ENCODE assay signal across 19 cellular contexts in the genomic region with DNA sequence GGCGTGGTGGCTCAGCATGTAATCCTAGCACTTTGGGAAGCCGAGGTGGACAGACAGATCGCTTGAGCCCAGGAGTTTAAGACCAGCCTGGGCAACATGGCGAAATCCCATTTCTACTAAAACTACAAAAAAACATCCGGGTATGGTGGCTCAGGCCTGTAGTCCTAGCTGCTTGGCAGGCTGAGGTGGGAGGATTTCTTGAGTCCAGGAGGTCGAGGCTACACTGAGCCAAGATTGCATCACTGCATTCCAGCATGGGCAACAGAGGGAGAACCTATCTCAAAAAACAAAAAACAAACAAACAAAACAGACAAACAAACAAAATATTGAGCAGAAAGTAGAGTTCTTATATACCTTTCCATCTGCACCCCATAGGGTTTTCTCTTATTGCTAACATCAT. TPM values are rescaled to one million over a fixed set of nuclear protein-coding genes. Genes with fewer than 3 reads are reported as not detected.
DNase-seq lines count a peak whose midpoint lies in the region; ATAC-seq, FAIRE-seq and TF ChIP-seq lines count a peak whose summit lies in the region.
"Had no signal": no experiment of that assay in that cellular context is flagged by ENCODE, and none has a peak within 500 bp of the region (broad histone marks: within the 10 kb centered on the region; RNA-seq: fewer than 3 reads in every experiment).

No MANE protein-coding gene starts in this region.

- no peak overlapping the region; the same call in 1 of the 2 replicates for H2AK5ac ChIP-seq in IMR-90 (ENCODE audit: low read depth, low read length)

- TF ChIP-seq CTCF in IMR-90 (conservative IDR thresholded peaks at IDR 0.05; ENCODE audit: low read depth, low read length) (no peak), K562 (IDR thresholded peaks at IDR 0.05 in 2 of 3, conservative IDR thresholded peaks at IDR 0.05 in 1 of 3; ENCODE audit: insufficient read depth in 2 of 3, low read depth in 1 of 3, low read length in 3 of 3) (no peak), HepG2 (CRISPR knock-in tag; IDR thresholded peaks at IDR 0.05) (no peak), ovary (IDR thresholded peaks at IDR 0.05) (no peak)

- no peak for ATAC-seq in IMR-90 (ENCODE audit: low read depth)
- ATAC-seq in K562: no peak; the same call in 2 of the 3 replicates
- peak; percentile 60 for ATAC-seq in HepG2
- ATAC-seq in HG03521 (IDR thresholded peaks at IDR 0.05; ENCODE audit: unreplicated experiment): no peak
- ATAC-seq: A549, HCT116 had no signal

- FAIRE-seq in K562 (lab: Jason Lieb, UNC): no peak
- no peak for FAIRE-seq in HepG2 (lab: Jason Lieb, UNC)
- FAIRE-seq: G401.6, GM12892 had no signal

- H3K4me2 ChIP-seq in IMR-90 (ENCODE audit: low read depth, low read length) (no peak overlapping the region), K562 (ENCODE audit: insufficient read depth, low read length) (no peak overlapping the region), HepG2 (ENCODE audit: low read depth, low read length) (0 out of 2 replicates have a peak overlapping the region, but pooled peaks have one; percentile 4)
- H3K4me2 ChIP-seq: A549 had no signal

- H3K9me1 ChIP-seq in IMR-90 (ENCODE audit: insufficient read depth, low read length) (no peaks in the 10 kb centered on the region), K562 (ENCODE audit: control insufficient read depth, insufficient read depth, low read length) (no peaks in the 10 kb centered on the region)

- H3K23ac ChIP-seq in IMR-90 (ENCODE audit: low read depth, low read length): no peak overlapping the region

- no peaks in the 10 kb centered on the region for H3K4me1 ChIP-seq in IMR-90 (ENCODE audit: control insufficient read depth, insufficient read depth, low read length)
- no peaks in the 10 kb centered on the region; a peak in 1 of 5 replicates for H3K4me1 ChIP-seq in K562 (replicated peaks in 1 of 2; ENCODE audit: control insufficient read depth in 2 of 2, insufficient read depth in 2 of 2, low read length in 2 of 2)
- H3K4me1 ChIP-seq in HepG2 (ENCODE audit: insufficient read depth, low read length): peaks cover 22% of the 10 kb centered on the region
- H3K4me1 ChIP-seq in ovary (ENCODE audit: insufficient read depth): no peaks in the 10 kb centered on the region
- H3K4me1 ChIP-seq: A549, Caco-2 had no signal

- in situ Hi-C loops in IMR-90 (cut with MboI; ENCODE audit: low sequenced_read_pairs): no loop called here
- in situ Hi-C loops in K562 (cut with MboI): no loop called here
- in situ Hi-C loops in HepG2 (cut with HindIII; ENCODE audit: extremely low pct_ligation_motif_present, low pct_unique_long_range_greater_than_20kb): no loop called here

- TF ChIP-seq RAD21 in IMR-90 (IDR thresholded peaks at IDR 0.05; ENCODE audit: low read length): no peak
- no peak for TF ChIP-seq RAD21 in K562 (CRISPR knock-in tag; conservative IDR thresholded peaks at IDR 0.05 in 1 of 2, IDR thresholded peaks at IDR 0.05 in 1 of 2)
- no peak for TF ChIP-seq RAD21 in HepG2 (CRISPR knock-in tag; IDR thresholded peaks at IDR 0.05)

- no peak overlapping the region for H3K14ac ChIP-seq in IMR-90 (replicated peaks; ENCODE audit: low read depth, low read length)

- no peak overlapping the region for H2BK20ac ChIP-seq in IMR-90 (ENCODE audit: low read depth, low read length)

- H4K8ac ChIP-seq in IMR-90 (ENCODE audit: low read depth in 2 of 2, low read length in 2 of 2): no peak overlapping the region

- DNase-seq in IMR-90 (no peak), K562 (ENCODE audit: extremely low read depth in 1 of 4, low spot score in 3 of 4) (no peak), HepG2 (ENCODE audit: low spot score) (no peak), NCI-H2171 (lab: John Stamatoyannopoulos, UW) (no peak), NAMALWA (ENCODE audit: low spot score) (no peak), ovary (no peak)
- DNase-seq: 8988T; C1 segment of cervical spinal cord; Caco-2; CD4-positive, alpha-beta memory T cell; DMS153; DND-41; H9 had no signal

- H3K79me2 ChIP-seq in K562 (ENCODE audit: control insufficient read depth, insufficient read depth, low read length) (no peaks in the 10 kb centered on the region), HepG2 (ENCODE audit: insufficient read depth, low read length) (no peaks in the 10 kb centered on the region)

- no peaks in the 10 kb centered on the region for H3K9me3 ChIP-seq in IMR-90 (ENCODE audit: control insufficient read depth, insufficient read depth, low read length)
- H3K9me3 ChIP-seq in K562 (replicated peaks; ENCODE audit: control insufficient read depth, insufficient read depth, low read depth, low read length): no peaks in the 10 kb centered on the region
- no peaks in the 10 kb centered on the region for H3K9me3 ChIP-seq in HepG2 (ENCODE audit: low read length)
- H3K9me3 ChIP-seq in ovary: no peaks in the 10 kb centered on the region
- H3K9me3 ChIP-seq: A549, Caco-2 had no signal

- H3K4me3 ChIP-seq in IMR-90 (ENCODE audit: insufficient read depth, low read depth, low read length) (no peak overlapping the region), K562 (no peak overlapping the region), HepG2 (replicated peaks in 1 of 3; ENCODE audit: insufficient read depth in 1 of 3, low read depth in 2 of 3, low read length in 3 of 3) (no peak overlapping the region), ovary (no peak overlapping the region)
- H3K4me3 ChIP-seq: A549 had no signal

- H3K79me1 ChIP-seq in IMR-90 (ENCODE audit: low read depth in 1 of 2, low read length in 2 of 2): no peaks in the 10 kb centered on the region

- H3K9ac ChIP-seq in IMR-90 (ENCODE audit: low read depth, low read length) (no peak overlapping the region), K562 (ENCODE audit: insufficient read depth in 1 of 2, low read depth in 2 of 2, low read length in 2 of 2) (no peak overlapping the region), HepG2 (ENCODE audit: insufficient read depth, low read depth, low read length) (no peak overlapping the region)

- CTCF ChIA-PET in IMR-90 (lab: Yijun Ruan, JAX) (no interaction called here), K562 (lab: Yijun Ruan, JAX; ENCODE audit: low intra/inter-chr PET ratio) (no interaction called here), HepG2 (lab: Yijun Ruan, JAX; ENCODE audit: low intra/inter-chr PET ratio, low total read pairs) (no interaction called here)

- no peak overlapping the region for H3K18ac ChIP-seq in IMR-90 (ENCODE audit: low read depth, low read length)

- no TSS peak for BruUV-seq in IMR-90 (replicated peaks; lab: Mats Ljungman, UMichigan)
- no TSS peak for BruUV-seq in K562 (replicated peaks; lab: Mats Ljungman, UMichigan)
- no TSS peak for BruUV-seq in HepG2 (replicated peaks; lab: Mats Ljungman, UMichigan)

- H2AK9ac ChIP-seq in IMR-90 (replicated peaks; ENCODE audit: low read depth, low read length, poor library complexity): no peak overlapping the region

- WGBS in IMR-90 (ENCODE audit: extremely low coverage in 2 of 2, insufficient read length in 1 of 2), 2 experiments: no CpG with 5 or more reads among the region's 6 CpGs
- WGBS in K562 (ENCODE audit: insufficient coverage, low coverage, missing lambda C conversion rate): 27% methylated on average over 3 of the region's 6 CpGs
- WGBS in HepG2 (ENCODE audit: low lambda C conversion rate): 46% methylated on average over 6 of the region's 6 CpGs
- 73 to 84% (median 83%) methylated on average over 6 of the region's 6 CpGs for WGBS in ovary, 3 donors

- H4K5ac ChIP-seq in IMR-90 (ENCODE audit: low read depth, low read length): no peak overlapping the region

- POLR2A ChIA-PET in IMR-90 (lab: Charles Lee; ENCODE audit: unreplicated experiment): no interaction called here
- POLR2A ChIA-PET in K562 (lab: Yijun Ruan, JAX): interaction anchor here (1.0 kb wide), 1 partner anchor 14 kb away, joined by 3 read pairs; no protein-coding TSS in a partner anchor
- POLR2A ChIA-PET in HepG2 (lab: Yijun Ruan, JAX): interaction anchor here (0.6 to 3.2 kb wide), 3 partner anchors 9 to 41 kb away, joined by 3 to 15 read pairs (median 6); partner anchors contain the start of genes MIPOL1 and SLC25A21

- no peak for TF ChIP-seq EP300 in K562 (IDR thresholded peaks at IDR 0.05; ENCODE audit: low read length)
- TF ChIP-seq EP300 in HepG2 (IDR thresholded peaks at IDR 0.05; ENCODE audit: low read depth in 2 of 2, low read length in 2 of 2): no peak
- no peak for TF ChIP-seq EP300 in HepG2 (CRISPR knock-in tag; IDR thresholded peaks at IDR 0.05; ENCODE audit: borderline replicate concordance)
- TF ChIP-seq EP300 in ovary (IDR thresholded peaks at IDR 0.05): no peak

- dilution Hi-C loops in IMR-90 (cut with HindIII; ENCODE audit: low sequenced_read_pairs, unreplicated experiment): no loop called here

- no peak overlapping the region for H2BK15ac ChIP-seq in IMR-90 (ENCODE audit: low read depth, low read length)

- H4K20me1 ChIP-seq in IMR-90 (ENCODE audit: insufficient read depth, low read length) (no peaks in the 10 kb centered on the region), K562 (replicated peaks; ENCODE audit: control insufficient read depth, insufficient read depth, low read length) (no peaks in the 10 kb centered on the region), HepG2 (ENCODE audit: insufficient read depth, low read length) (no peaks in the 10 kb centered on the region)

- H2AFZ ChIP-seq in IMR-90 (replicated peaks; ENCODE audit: low read length, poor library complexity): no peak overlapping the region
- H2AFZ ChIP-seq in K562 (ENCODE audit: low read depth, low read length): no peak overlapping the region
- no peak overlapping the region for H2AFZ ChIP-seq in HepG2 (ENCODE audit: low read length)

- no peak overlapping the region for H2BK5ac ChIP-seq in IMR-90 (ENCODE audit: low read depth, low read length, poor library complexity, severe bottlenecking)

- no peak overlapping the region for H3K56ac ChIP-seq in IMR-90 (ENCODE audit: extremely low read depth, insufficient read depth, low read length)

- no peak overlapping the region for H4K91ac ChIP-seq in IMR-90 (ENCODE audit: insufficient read depth, low read depth, low read length)

- TF ChIP-seq POLR2A in IMR-90 (IDR thresholded peaks at IDR 0.05; ENCODE audit: low read depth, low read length): no peak
- TF ChIP-seq POLR2A in K562 (conservative IDR thresholded peaks at IDR 0.05): no peak
- TF ChIP-seq POLR2A in HepG2 (IDR thresholded peaks at IDR 0.05; ENCODE audit: insufficient read depth in 1 of 2, low read depth in 2 of 2, low read length in 2 of 2): no peak
- no peak for TF ChIP-seq POLR2A in ovary (IDR thresholded peaks at IDR 0.05)

- no peak overlapping the region for H2BK120ac ChIP-seq in IMR-90 (ENCODE audit: low read depth, low read length)

- no peak overlapping the region; the same call in 1 of the 2 replicates for H3K4ac ChIP-seq in IMR-90 (ENCODE audit: low read depth, low read length)

- H3K27me3 ChIP-seq in IMR-90 (ENCODE audit: control insufficient read depth, insufficient read depth, low read length): no peaks in the 10 kb centered on the region
- H3K27me3 ChIP-seq in K562 (ENCODE audit: control insufficient read depth in 2 of 2, insufficient read depth in 2 of 2, low read length in 2 of 2): no peaks in the 10 kb centered on the region
- peaks cover 0 to 2% of the 10 kb centered on the region in 2 experiments; a peak in 1 of 5 replicates for H3K27me3 ChIP-seq in HepG2 (ENCODE audit: control insufficient read depth in 1 of 2, insufficient read depth in 2 of 2, low read length in 2 of 2)
- no peaks in the 10 kb centered on the region for H3K27me3 ChIP-seq in ovary

- H3K36me3 ChIP-seq in IMR-90 (ENCODE audit: control insufficient read depth, insufficient read depth, low read length): no peaks in the 10 kb centered on the region
- H3K36me3 ChIP-seq in K562 (ENCODE audit: control insufficient read depth, insufficient read depth, low read length): no peaks in the 10 kb centered on the region
- no peaks in the 10 kb centered on the region for H3K36me3 ChIP-seq in HepG2 (replicated peaks in 1 of 2; ENCODE audit: control insufficient read depth in 1 of 2, insufficient read depth in 2 of 2, low read length in 2 of 2)
- no peaks in the 10 kb centered on the region for H3K36me3 ChIP-seq in ovary

- intact Hi-C loops in IMR-90 (cut with micrococcal nuclease): no loop called here
- intact Hi-C loops in K562 (cut with micrococcal nuclease): no loop called here
- intact Hi-C loops in HepG2 (cut with micrococcal nuclease; ENCODE audit: unreplicated experiment): loop anchor here (5.0 kb wide), 1 partner anchor 51 kb away; no protein-coding TSS in a partner anchor
- intact Hi-C loops in ovary (cut with DNase I): no loop called here

- H3K27ac ChIP-seq in IMR-90 (ENCODE audit: insufficient read depth, low read length) (no peak overlapping the region), K562 (ENCODE audit: extremely low read depth, low read depth, low read length) (no peak overlapping the region), HepG2 (ENCODE audit: extremely low read length, insufficient read depth, low read length) (no peak overlapping the region), ovary (no peak overlapping the region)
- H3K27ac ChIP-seq: A549 had no signal

RNA-seq across cellular contexts. Expression of gene SLC25A21, which starts 9.0 kb away (rescaled TPM):
- total RNA-seq in IMR-90 (2012; rRNA removed): 0.90 and 2.5 TPM in 2 replicates
- 0.49 and 0.62 TPM in 2 replicates for polyA plus RNA-seq in IMR-90 (2012; rRNA removed)
- polyA plus RNA-seq in IMR-90 (2012; cell fraction: cytosol; rRNA removed): 0.21 TPM in 2 replicates
- polyA plus RNA-seq in IMR-90 (2012; cell fraction: nucleus; rRNA removed; ENCODE audit: low replicate concordance): 0.04 and 0.58 TPM in 2 replicates
- 13.3 and 20.2 TPM in 2 replicates for total RNA-seq in K562 (2011; cell fraction: chromatin; rRNA removed; ENCODE audit: low replicate concordance)
- total RNA-seq in K562 (2011; cell fraction: nucleolus; rRNA removed): 10.0 and 13.8 TPM in 2 replicates
- 19.4 and 20.5 TPM in 2 replicates for total RNA-seq in K562 (2011; cell fraction: nucleoplasm; rRNA removed)
- 21.6 and 25.8 TPM in 2 replicates for total RNA-seq in K562 (2014; rRNA removed)
- total RNA-seq in K562 (2014; rRNA removed; fragmentation: Illumina TruSeq; extraction: Trizol): 40.8 and 44.8 TPM in 2 replicates
- 34.8 and 46.9 TPM in 2 replicates for total RNA-seq in K562 (2015; rRNA removed; fragmentation: Illumina TruSeq; extraction: Trizol)
- total RNA-seq in K562 (2021): 25.1 and 28.7 TPM in 2 replicates
- polyA plus RNA-seq in K562 (2011; rRNA removed): 9.3 and 15.2 TPM in 2 replicates
- 4.5 and 5.1 TPM in 2 replicates for polyA plus RNA-seq in K562 (2011; cell fraction: cytosol; rRNA removed)
- polyA plus RNA-seq in K562 (2011; cell fraction: nucleus; rRNA removed): 4.8 and 6.0 TPM in 2 replicates
- polyA plus RNA-seq in K562 (2012): 20.9 and 25.7 TPM in 2 replicates
- 20.1 and 21.5 TPM in 2 replicates for polyA plus RNA-seq in K562 (2014; fragmentation: Illumina TruSeq; extraction: Trizol)
- 10 to 100 TPM; 44.6 to 46.7 TPM for polyA plus RNA-seq in K562 (2014; fragmentation: Nextera tagmentation; extraction: Ambion mirVana)
- 15.7 and 17.7 TPM in 2 replicates for polyA plus RNA-seq in K562 (2014; rRNA removed)
- 16.4 and 16.5 TPM in 2 replicates for polyA minus RNA-seq in K562 (2011; rRNA and poly(A)+ RNA removed)
- polyA minus RNA-seq in K562 (2011; cell fraction: cytosol; rRNA and poly(A)+ RNA removed): 9.4 and 12.5 TPM in 2 replicates
- 11.3 and 17.9 TPM in 2 replicates for polyA minus RNA-seq in K562 (2011; cell fraction: nucleus; rRNA and poly(A)+ RNA removed)
- 2.9 and 3.3 TPM in 2 replicates for total RNA-seq in HepG2 (2016; rRNA removed; fragmentation: Illumina TruSeq; extraction: Trizol)
- total RNA-seq in HepG2 (2016; cell fraction: cytosol; rRNA removed; fragmentation: Illumina TruSeq; extraction: Trizol; ENCODE audit: low read depth): 0.44 and 0.51 TPM in 2 replicates
- 3.2 and 3.8 TPM in 2 replicates for total RNA-seq in HepG2 (2016; cell fraction: insoluble cytoplasmic fraction; rRNA removed; fragmentation: Illumina TruSeq; extraction: Trizol)
- 1.3 and 2.0 TPM in 2 replicates for total RNA-seq in HepG2 (2016; cell fraction: membrane; rRNA removed; fragmentation: Illumina TruSeq; extraction: Trizol)
- total RNA-seq in HepG2 (2016; cell fraction: nucleus; rRNA removed; fragmentation: Illumina TruSeq; extraction: Trizol): 4.4 and 5.0 TPM in 2 replicates
- 0.60 and 1.9 TPM in 2 replicates for polyA plus RNA-seq in HepG2 (2011; rRNA removed)
- 0.47 and 0.60 TPM in 2 replicates for polyA plus RNA-seq in HepG2 (2011; cell fraction: cytosol; rRNA removed)
- polyA plus RNA-seq in HepG2 (2011; cell fraction: nucleus; rRNA removed): 0.29 and 0.43 TPM in 2 replicates
- 0.44 and 1.4 TPM in 2 replicates for polyA plus RNA-seq in HepG2 (2012)
- polyA plus RNA-seq in HepG2 (2016; cell fraction: cytosol; fragmentation: Illumina TruSeq; extraction: Trizol; ENCODE audit: low read depth): 0.25 and 0.49 TPM in 2 replicates
- polyA plus RNA-seq in HepG2 (2016; cell fraction: insoluble cytoplasmic fraction; fragmentation: Illumina TruSeq; extraction: Trizol; ENCODE audit: low read depth): 2.5 and 2.7 TPM in 2 replicates
- 0.44 and 0.46 TPM in 2 replicates for polyA plus RNA-seq in HepG2 (2016; cell fraction: membrane; fragmentation: Illumina TruSeq; extraction: Trizol; ENCODE audit: low read depth)
- 1.4 and 1.6 TPM in 2 replicates for polyA plus RNA-seq in HepG2 (2016; cell fraction: nucleus; fragmentation: Illumina TruSeq; extraction: Trizol; ENCODE audit: insufficient read depth, low read depth)
- 1.1 and 1.9 TPM in 2 replicates for polyA minus RNA-seq in HepG2 (2011; rRNA and poly(A)+ RNA removed; ENCODE audit: low replicate concordance)
- 0.26 and 2.6 TPM in 2 replicates for polyA minus RNA-seq in HepG2 (2011; cell fraction: cytosol; rRNA and poly(A)+ RNA removed)
- 2.4 and 2.7 TPM in 2 replicates for polyA minus RNA-seq in HepG2 (2011; cell fraction: nucleus; rRNA and poly(A)+ RNA removed)
- 1 to 10 TPM in 5 of 7 donors, under 1 TPM in 1, not detected in 1; 0.57 to 1.6 (median 1.2) TPM for total RNA-seq in ovary
- polyA plus RNA-seq in ovary: under 1 TPM; 0.75 to 0.90 TPM
- total RNA-seq: CD4-positive, alpha-beta memory T cell; H4 had no signal
- polyA plus RNA-seq: CD4-positive, alpha-beta memory T cell had no signal

RNA-seq across cellular contexts. Expression of gene MIPOL1, which starts 16.3 kb away (rescaled TPM):
- total RNA-seq in IMR-90 (2012; rRNA removed) (5.9 and 11.4 TPM in 2 replicates), K562 (2014; rRNA removed) (8.2 and 9.8 TPM in 2 replicates), K562 (2014; rRNA removed; fragmentation: Illumina TruSeq; extraction: Trizol) (21.9 and 22.2 TPM in 2 replicates), K562 (2015; rRNA removed; fragmentation: Illumina TruSeq; extraction: Trizol) (16.8 and 21.1 TPM in 2 replicates), K562 (2021) (14.5 and 14.9 TPM in 2 replicates), HepG2 (2016; rRNA removed; fragmentation: Illumina TruSeq; extraction: Trizol) (34.2 and 35.2 TPM in 2 replicates), ovary (10 to 100 TPM; 16.9 to 29.5 (median 24.6) TPM)
- polyA plus RNA-seq in IMR-90 (2012; rRNA removed) (1.9 and 2.7 TPM in 2 replicates), K562 (2011; rRNA removed) (7.1 and 10.1 TPM in 2 replicates), K562 (2014; fragmentation: Illumina TruSeq; extraction: Trizol) (11.4 and 12.4 TPM in 2 replicates), K562 (2014; fragmentation: Nextera tagmentation; extraction: Ambion mirVana) (1 to 10 TPM; 6.7 to 9.5 TPM), K562 (2014; rRNA removed) (14.7 and 15.2 TPM in 2 replicates), HepG2 (2011; rRNA removed) (6.9 and 8.6 TPM in 2 replicates), ovary (1 to 10 TPM; 5.0 to 7.7 TPM)
- polyA plus RNA-seq in IMR-90 (2012; cell fraction: cytosol; rRNA removed): 0.16 and 0.40 TPM in 2 replicates
- polyA plus RNA-seq in IMR-90 (2012; cell fraction: nucleus; rRNA removed; ENCODE audit: low replicate concordance): 0.52 and 2.6 TPM in 2 replicates
- 16.2 and 80.1 TPM in 2 replicates for total RNA-seq in K562 (2011; cell fraction: chromatin; rRNA removed; ENCODE audit: low replicate concordance)
- 8.0 and 9.2 TPM in 2 replicates for total RNA-seq in K562 (2011; cell fraction: nucleolus; rRNA removed)
- total RNA-seq in K562 (2011; cell fraction: nucleoplasm; rRNA removed): 15.2 and 29.5 TPM in 2 replicates
- polyA plus RNA-seq in K562 (2011; cell fraction: cytosol; rRNA removed): 0.95 and 1.4 TPM in 2 replicates
- polyA plus RNA-seq in K562 (2011; cell fraction: nucleus; rRNA removed): 6.7 and 9.6 TPM in 2 replicates
- polyA plus RNA-seq in K562 (2012): 5.5 and 9.7 TPM in 2 replicates
- polyA minus RNA-seq in K562 (2011; rRNA and poly(A)+ RNA removed): 30.3 and 36.4 TPM in 2 replicates
- polyA minus RNA-seq in K562 (2011; cell fraction: cytosol; rRNA and poly(A)+ RNA removed): 7.3 and 7.9 TPM in 2 replicates
- 28.9 and 63.2 TPM in 2 replicates for polyA minus RNA-seq in K562 (2011; cell fraction: nucleus; rRNA and poly(A)+ RNA removed)
- 30.4 and 34.3 TPM in 2 replicates for total RNA-seq in HepG2 (2016; cell fraction: cytosol; rRNA removed; fragmentation: Illumina TruSeq; extraction: Trizol; ENCODE audit: low read depth)
- 33.9 and 35.4 TPM in 2 replicates for total RNA-seq in HepG2 (2016; cell fraction: insoluble cytoplasmic fraction; rRNA removed; fragmentation: Illumina TruSeq; extraction: Trizol)
- 22.8 and 24.9 TPM in 2 replicates for total RNA-seq in HepG2 (2016; cell fraction: membrane; rRNA removed; fragmentation: Illumina TruSeq; extraction: Trizol)
- total RNA-seq in HepG2 (2016; cell fraction: nucleus; rRNA removed; fragmentation: Illumina TruSeq; extraction: Trizol): 104 and 116 TPM in 2 replicates
- 3.3 and 4.8 TPM in 2 replicates for polyA plus RNA-seq in HepG2 (2011; cell fraction: cytosol; rRNA removed)
- polyA plus RNA-seq in HepG2 (2011; cell fraction: nucleus; rRNA removed): 7.2 and 8.4 TPM in 2 replicates
- polyA plus RNA-seq in HepG2 (2012): 15.0 and 17.1 TPM in 2 replicates
- 3.4 and 3.6 TPM in 2 replicates for polyA plus RNA-seq in HepG2 (2016; cell fraction: cytosol; fragmentation: Illumina TruSeq; extraction: Trizol; ENCODE audit: low read depth)
- polyA plus RNA-seq in HepG2 (2016; cell fraction: insoluble cytoplasmic fraction; fragmentation: Illumina TruSeq; extraction: Trizol; ENCODE audit: low read depth): 22.0 and 22.6 TPM in 2 replicates
- 5.8 and 6.4 TPM in 2 replicates for polyA plus RNA-seq in HepG2 (2016; cell fraction: membrane; fragmentation: Illumina TruSeq; extraction: Trizol; ENCODE audit: low read depth)
- polyA plus RNA-seq in HepG2 (2016; cell fraction: nucleus; fragmentation: Illumina TruSeq; extraction: Trizol; ENCODE audit: insufficient read depth, low read depth): 23.3 and 24.7 TPM in 2 replicates
- 7.9 and 21.8 TPM in 2 replicates for polyA minus RNA-seq in HepG2 (2011; rRNA and poly(A)+ RNA removed; ENCODE audit: low replicate concordance)
- 20.5 and 21.5 TPM in 2 replicates for polyA minus RNA-seq in HepG2 (2011; cell fraction: cytosol; rRNA and poly(A)+ RNA removed)
- polyA minus RNA-seq in HepG2 (2011; cell fraction: nucleus; rRNA and poly(A)+ RNA removed): 195 and 223 TPM in 2 replicates
